Comparison of ENCODE assay signal across 14 cellular contexts in genomic region chr16:1478937-1479336, GRCh38. TPM values are rescaled to one million over a fixed set of nuclear protein-coding genes. Genes with fewer than 3 reads are reported as not detected.
"Had no signal": no experiment of that assay in that cellular context is flagged by ENCODE, and none has a peak within 500 bp of the region (broad histone marks: within the 10 kb centered on the region; RNA-seq: fewer than 3 reads in every experiment).

No MANE protein-coding gene starts in this region.

RNA-seq across cellular contexts. Expression of gene PTX4, which starts 9.8 kb away (rescaled TPM):
- total RNA-seq: activated CD4-positive, alpha-beta memory T cell treated with anti-CD3 and anti-CD28 coated beads for 36 hours; activated CD4-positive, alpha-beta T cell treated with anti-CD3 and anti-CD28 coated beads, Interleukin-2, amount 10 ng/mL, durations not matched to agents 24 days and 14 days; activated CD8-positive, alpha-beta memory T cell treated with anti-CD3 and anti-CD28 coated beads for 36 hours; activated CD8-positive, alpha-beta T cell treated with anti-CD3 and anti-CD28 coated beads for 36 hours; activated naive CD8-positive, alpha-beta T cell treated with anti-CD3 and anti-CD28 coated beads, Interleukin-2, amount 10 ng/mL, durations not matched to agents 7 days and 5 days; activated T-helper 2 cell treated with anti-CD3 and anti-CD28 coated beads, Interferon-gamma antibody, Interleukin-2, Interleukin-4, amounts not matched to agents 10 μg/mL and 5 μg/mL and 100 μg/mL, durations not matched to agents 14 hours and 24 hours and 36 hours; ascending aorta; body of pancreas; breast epithelium; cardiac septum; T-helper 1 cell treated with Interleukin-12 subunit alpha and Interleukin-12 subunit beta and Interleukin-4 antibody, amounts not matched to agents 30 ng/mL and 1 ng/mL, for 36 hours; T-helper 17 cell; T-helper 2 cell treated with Interferon-gamma antibody and Interleukin-4, amounts not matched to agents 100 ng/mL and 5 ng/mL, for 36 hours had no signal

RNA-seq across cellular contexts. Expression of gene CCDC154, which starts 34.6 kb away (rescaled TPM):
- total RNA-seq: ascending aorta had no signal

RNA-seq across cellular contexts. Expression of gene PERCC1, which starts 48.1 kb away (rescaled TPM):
- total RNA-seq: activated CD4-positive, alpha-beta memory T cell treated with anti-CD3 and anti-CD28 coated beads for 36 hours; activated CD4-positive, alpha-beta T cell treated with anti-CD3 and anti-CD28 coated beads, Interleukin-2, amount 10 ng/mL, durations not matched to agents 24 days and 14 days; activated T-helper 2 cell treated with anti-CD3 and anti-CD28 coated beads, Interferon-gamma antibody, Interleukin-2, Interleukin-4, amounts not matched to agents 10 μg/mL and 5 μg/mL and 100 μg/mL, durations not matched to agents 14 hours and 24 hours and 36 hours; ascending aorta; body of pancreas; breast epithelium; cardiac septum; T-helper 1 cell treated with Interleukin-12 subunit alpha and Interleukin-12 subunit beta and Interleukin-4 antibody, amounts not matched to agents 30 ng/mL and 1 ng/mL, for 36 hours; T-helper 17 cell; T-helper 2 cell treated with Interferon-gamma antibody and Interleukin-4, amounts not matched to agents 100 ng/mL and 5 ng/mL, for 36 hours; WTC11 had no signal
